In the genomic region with DNA sequence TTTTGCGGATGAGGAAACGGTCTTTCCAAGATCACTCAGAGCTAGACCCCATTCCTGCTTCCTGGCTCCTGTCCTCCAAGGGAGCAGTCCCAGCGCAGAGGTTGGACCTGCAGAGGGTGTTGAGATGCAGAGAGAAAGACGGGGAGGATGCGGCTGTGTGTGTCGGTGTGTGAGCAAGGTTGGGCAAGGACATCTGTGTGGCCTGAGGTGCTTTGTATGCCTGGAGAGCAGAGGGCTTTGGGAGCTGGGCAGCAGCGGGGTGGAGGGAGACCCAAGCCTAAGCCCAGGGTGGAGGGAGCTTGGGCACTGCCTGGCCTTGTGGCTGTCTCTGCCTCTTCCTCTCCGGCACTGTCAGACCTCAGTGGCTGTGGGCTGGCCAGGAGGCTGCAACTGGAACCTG, we compare ENCODE assay signal across 21 cellular contexts. TPM values are rescaled to one million over a fixed set of nuclear protein-coding genes. Genes with fewer than 3 reads are reported as not detected.
DNase-seq lines count a peak whose midpoint lies in the region; ATAC-seq and TF ChIP-seq lines count a peak whose summit lies in the region.
"Had no signal": no experiment of that assay in that cellular context is flagged by ENCODE, and none has a peak within 500 bp of the region (broad histone marks: within the 10 kb centered on the region; RNA-seq: fewer than 3 reads in every experiment).

No MANE protein-coding gene starts in this region.

- H3K27me3 ChIP-seq in right cardiac atrium (ENCODE audit: control insufficient read depth, insufficient read depth) (no peaks in the 10 kb centered on the region), upper lobe of right lung (no peaks in the 10 kb centered on the region)
- H3K27me3 ChIP-seq: cardiac muscle cell, upper lobe of left lung had no signal

- TF ChIP-seq CTCF in chondrocyte (IDR thresholded peaks at IDR 0.05) (no peak), nephron (IDR thresholded peaks at IDR 0.05; ENCODE audit: unreplicated experiment in 3 of 3) (no peak), upper lobe of right lung (IDR thresholded peaks at IDR 0.05) (no peak)

- H3K9me3 ChIP-seq in right cardiac atrium (ENCODE audit: control insufficient read depth, low read length) = no peaks in the 10 kb centered on the region
- no peaks in the 10 kb centered on the region for H3K9me3 ChIP-seq in upper lobe of right lung
- H3K9me3 ChIP-seq: left ventricle myocardium inferior, neutrophil, upper lobe of left lung had no signal

- H3K27ac ChIP-seq in right cardiac atrium (ENCODE audit: low read length) (no peak overlapping the region), upper lobe of right lung (no peak overlapping the region)
- H3K27ac ChIP-seq: cardiac muscle cell, left ventricle myocardium inferior, neutrophil, upper lobe of left lung had no signal

- no peaks in the 10 kb centered on the region for H3K36me3 ChIP-seq in upper lobe of right lung
- H3K36me3 ChIP-seq: cardiac muscle cell, left ventricle myocardium inferior, neutrophil, upper lobe of left lung had no signal

- ATAC-seq in left ventricle myocardium superior = no peak
- no peak for ATAC-seq in right cardiac atrium
- ATAC-seq in upper lobe of right lung = no peak
- ATAC-seq in GM21786 (IDR thresholded peaks at IDR 0.05; ENCODE audit: unreplicated experiment) = no peak
- no peak for ATAC-seq in GM18909 (IDR thresholded peaks at IDR 0.05; ENCODE audit: poor library complexity, unreplicated experiment)

- intact Hi-C loops in left ventricle myocardium superior (cut with micrococcal nuclease) = no loop called here
- intact Hi-C loops in right cardiac atrium (cut with DNase I) = no loop called here
- intact Hi-C loops in upper lobe of right lung (cut with DNase I) = no loop called here

- H3K27me3 Mint-ChIP-seq in chondrocyte (ENCODE audit: low read depth) (no peaks in the 10 kb centered on the region), nephron (ENCODE audit: low read depth) (no peaks in the 10 kb centered on the region)

- H3K4me1 ChIP-seq in right cardiac atrium (ENCODE audit: control insufficient read depth, insufficient read depth, low read length) (no peaks in the 10 kb centered on the region), upper lobe of right lung (peaks cover 14% of the 10 kb centered on the region)

- H3K9me3 Mint-ChIP-seq in chondrocyte (ENCODE audit: low read depth) = no peaks in the 10 kb centered on the region
- no peaks in the 10 kb centered on the region for H3K9me3 Mint-ChIP-seq in nephron
- H3K9me3 Mint-ChIP-seq: stimulated activated naive CD8-positive, alpha-beta T cell treated with anti-CD3 and anti-CD28 coated beads, Interleukin-15, Interleukin-2, amounts not matched to agents 100 ng/mL and 50 ng/mL, for 24 hours; WTC11 had no signal

- H3K4me3 ChIP-seq in right cardiac atrium (ENCODE audit: low read length) = no peak overlapping the region
- H3K4me3 ChIP-seq in upper lobe of right lung = no peak overlapping the region
- H3K4me3 ChIP-seq: cardiac muscle cell, left ventricle myocardium inferior, upper lobe of left lung had no signal

- H3K4me3 Mint-ChIP-seq in chondrocyte (ENCODE audit: unreplicated experiment) (no peak overlapping the region), nephron (no peak overlapping the region)
- H3K4me3 Mint-ChIP-seq: stimulated activated naive CD8-positive, alpha-beta T cell treated with anti-CD3 and anti-CD28 coated beads, Interleukin-15, Interleukin-2, amounts not matched to agents 100 ng/mL and 50 ng/mL, for 24 hours; WTC11 had no signal

- DNase-seq in left ventricle myocardium superior = peak; percentile 12
- DNase-seq in right cardiac atrium = no peak
- DNase-seq in chondrocyte (ENCODE audit: low spot score) = peak; percentile 71
- DNase-seq in upper lobe of right lung = peak; percentile 51
- DNase-seq in NCI-H2227 (lab: John Stamatoyannopoulos, UW; ENCODE audit: unreplicated experiment) = no peak
- DNase-seq: activated naive CD4-positive, alpha-beta T cell; amniotic stem cell; left ventricle myocardium inferior; NCI-H1436 treated with DMSO at 0.1 percent for 48 hours; NCI-H510A treated with DMSO at 0.1 percent for 48 hours; NK-92 treated with Interleukin-12 subunit alpha and Interleukin-12 subunit beta, amount 100 ng/mL, for 24 hours; stimulated activated CD4-positive, alpha-beta T cell treated with anti-CD3 and anti-CD28 coated beads, Interleukin-12 subunit alpha, Interleukin-12 subunit beta, amount 100 ng/mL, for 4 hours; stimulated activated CD4-positive, alpha-beta T cell treated with anti-CD3 and anti-CD28 coated beads, Interleukin-4, amount 100 ng/mL, for 4 hours; upper lobe of left lung had no signal

- H3K27ac Mint-ChIP-seq in chondrocyte (ENCODE audit: unreplicated experiment) (no peak overlapping the region), nephron (peak overlapping the region; percentile 73 to 85 (median 84))
- H3K27ac Mint-ChIP-seq: WTC11 had no signal

- 96% methylated on average over 8 of the region's 8 CpGs for WGBS in right cardiac atrium

- H3K4me1 Mint-ChIP-seq in chondrocyte (ENCODE audit: low read depth) (peaks cover 25% of the 10 kb centered on the region), nephron (peaks cover 72% of the 10 kb centered on the region)

- no peaks in the 10 kb centered on the region for H3K36me3 Mint-ChIP-seq in chondrocyte (ENCODE audit: low read depth)
- H3K36me3 Mint-ChIP-seq in nephron (ENCODE audit: low read depth) = no peaks in the 10 kb centered on the region
- H3K36me3 Mint-ChIP-seq: WTC11 had no signal

RNA-seq across cellular contexts. Expression of gene SMOX, which starts 14.1 kb away (rescaled TPM):
- 3.0 TPM for total RNA-seq in left ventricle myocardium superior
- 1 to 10 TPM; 4.2 to 5.2 (median 4.7) TPM for total RNA-seq in right cardiac atrium
- polyA plus RNA-seq in right cardiac atrium = 3.3 TPM
- 5.9 to 17.2 TPM (median 16.2 TPM) in 3 replicates for total RNA-seq in chondrocyte
- total RNA-seq in upper lobe of right lung = 4.3 TPM

Comparison
In these comparisons a context has a peak if more than half of its experiments do, and no peak if none do; other contexts are left out.
1. DNase-seq: peak in left ventricle myocardium superior (single experiment), chondrocyte (single experiment) and upper lobe of right lung (single experiment); none in right cardiac atrium (0 of 3) and NCI-H2227 (single experiment).